17 cellular contexts compared by ENCODE assay signal in the genomic region with DNA sequence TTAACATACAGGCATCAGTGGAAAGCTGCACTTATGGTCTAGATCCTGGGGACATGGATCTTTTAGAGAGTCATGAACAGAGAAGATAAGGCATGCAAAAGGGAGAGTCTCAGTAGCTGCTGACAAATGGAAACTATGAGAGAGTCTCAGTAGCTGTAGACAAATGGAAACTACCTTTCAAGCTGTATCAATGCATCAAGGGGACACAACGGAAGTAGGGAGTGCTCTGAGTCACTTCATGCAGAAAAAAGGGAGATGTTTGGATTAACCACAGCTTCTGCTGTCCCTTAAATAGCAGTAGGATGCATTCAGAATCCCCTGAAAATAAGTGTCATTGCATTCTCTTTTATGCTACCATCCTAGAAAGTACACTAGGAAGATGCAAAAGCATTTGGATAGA.
DNase-seq lines count a peak whose midpoint lies in the region; ATAC-seq and TF ChIP-seq lines count a peak whose summit lies in the region.
"Had no signal": no experiment of that assay in that cellular context is flagged by ENCODE, and none has a peak within 500 bp of the region (broad histone marks: within the 10 kb centered on the region; RNA-seq: fewer than 3 reads in every experiment).

No MANE protein-coding gene starts in this region.

- peaks cover 9% of the 10 kb centered on the region for H3K4me1 Mint-ChIP-seq in glutamatergic neuron (ENCODE audit: low read depth, unreplicated experiment)
- H3K4me1 Mint-ChIP-seq in activated naive CD4-positive, alpha-beta T cell treated with anti-CD3 and anti-CD28 coated beads for 36 hours (ENCODE audit: low read depth) = no peaks in the 10 kb centered on the region
- H3K4me1 Mint-ChIP-seq: natural killer cell had no signal

- no peaks in the 10 kb centered on the region for H3K36me3 Mint-ChIP-seq in glutamatergic neuron (ENCODE audit: unreplicated experiment)
- no peaks in the 10 kb centered on the region for H3K36me3 Mint-ChIP-seq in activated naive CD4-positive, alpha-beta T cell treated with anti-CD3 and anti-CD28 coated beads for 36 hours (ENCODE audit: low read depth)

- intact Hi-C loops in activated naive CD4-positive, alpha-beta T cell treated with anti-CD3 and anti-CD28 coated beads for 36 hours (cut with micrococcal nuclease) = no loop called here

- no peak overlapping the region for H3K4me3 Mint-ChIP-seq in glutamatergic neuron (ENCODE audit: unreplicated experiment)
- no peak overlapping the region for H3K4me3 Mint-ChIP-seq in activated naive CD4-positive, alpha-beta T cell treated with anti-CD3 and anti-CD28 coated beads for 36 hours
- H3K4me3 Mint-ChIP-seq: activated T-helper 1 cell treated with anti-CD3 and anti-CD28 coated beads, Interleukin-12 subunit alpha, Interleukin-12 subunit beta, Interleukin-2, Interleukin-4 antibody, amounts not matched to agents 30 ng/mL and 10 ng/mL and 1 ng/mL, durations not matched to agents 14 hours and 24 hours and 36 hours; natural killer cell had no signal

- H3K27ac ChIP-seq in right atrium auricular region = no peak overlapping the region
- H3K27ac ChIP-seq: skin epidermis had no signal

- ATAC-seq in GM18502 (IDR thresholded peaks at IDR 0.05; ENCODE audit: poor library complexity, unreplicated experiment) = peak; percentile 92
- ATAC-seq in GM19397 (IDR thresholded peaks at IDR 0.05; ENCODE audit: unreplicated experiment) = peak; percentile 87
- ATAC-seq in HG02852 (IDR thresholded peaks at IDR 0.05; ENCODE audit: unreplicated experiment) = peak; percentile 90
- peak; percentile 98 for ATAC-seq in HG03457 (IDR thresholded peaks at IDR 0.05; ENCODE audit: unreplicated experiment)
- ATAC-seq: activated CD4-positive, CD25-positive, alpha-beta regulatory T cell treated with anti-CD3 and anti-CD28 coated beads, Interleukin-2, amount 50 U/mL, for 24 hours; left colon; natural killer cell; SK-N-SH treated with all-trans-retinoic acid at 6 μM for 48 hours had no signal

- H3K9me3 ChIP-seq in right atrium auricular region = no peaks in the 10 kb centered on the region

- H3K4me1 ChIP-seq in right atrium auricular region = no peaks in the 10 kb centered on the region

- no peaks in the 10 kb centered on the region for H3K36me3 ChIP-seq in right atrium auricular region

- H3K4me3 ChIP-seq in right atrium auricular region = no peak overlapping the region
- H3K4me3 ChIP-seq: skin epidermis had no signal

- H3K27ac Mint-ChIP-seq in glutamatergic neuron (ENCODE audit: unreplicated experiment) = no peak overlapping the region
- no peak overlapping the region for H3K27ac Mint-ChIP-seq in activated naive CD4-positive, alpha-beta T cell treated with anti-CD3 and anti-CD28 coated beads for 36 hours
- H3K27ac Mint-ChIP-seq: activated T-helper 1 cell treated with anti-CD3 and anti-CD28 coated beads, Interleukin-12 subunit alpha, Interleukin-12 subunit beta, Interleukin-2, Interleukin-4 antibody, amounts not matched to agents 30 ng/mL and 10 ng/mL and 1 ng/mL, durations not matched to agents 14 hours and 24 hours and 36 hours; natural killer cell had no signal

- no peaks in the 10 kb centered on the region for H3K27me3 Mint-ChIP-seq in glutamatergic neuron (ENCODE audit: unreplicated experiment)
- no peaks in the 10 kb centered on the region for H3K27me3 Mint-ChIP-seq in activated naive CD4-positive, alpha-beta T cell treated with anti-CD3 and anti-CD28 coated beads for 36 hours (ENCODE audit: low read depth)

- no peaks in the 10 kb centered on the region for H3K9me3 Mint-ChIP-seq in glutamatergic neuron (ENCODE audit: unreplicated experiment)
- H3K9me3 Mint-ChIP-seq in activated naive CD4-positive, alpha-beta T cell treated with anti-CD3 and anti-CD28 coated beads for 36 hours = peaks cover 2% of the 10 kb centered on the region

- TF ChIP-seq CTCF in right atrium auricular region (IDR thresholded peaks at IDR 0.05) (no peak), glutamatergic neuron (IDR thresholded peaks at IDR 0.05; ENCODE audit: partially characterized antibody, unreplicated experiment) (no peak)

- no peak for DNase-seq in right atrium auricular region (ENCODE audit: low spot score)
- no peak for DNase-seq in glutamatergic neuron
- DNase-seq in NCI-H1105 (lab: John Stamatoyannopoulos, UW) = no peak
- no peak for DNase-seq in activated naive CD4-positive, alpha-beta T cell treated with anti-CD3 and anti-CD28 coated beads for 36 hours
- DNase-seq: effector memory CD4-positive, alpha-beta T cell; left colon; natural killer cell; NCI-H1930; NCI-H82 had no signal

- CTCF ChIA-PET in activated naive CD4-positive, alpha-beta T cell treated with anti-CD3 and anti-CD28 coated beads for 36 hours (lab: Charles Lee) = no interaction called here

- H3K27me3 ChIP-seq in right atrium auricular region = no peaks in the 10 kb centered on the region
